Comparison of ENCODE assay signal across 1 cellular context in the genomic region with DNA sequence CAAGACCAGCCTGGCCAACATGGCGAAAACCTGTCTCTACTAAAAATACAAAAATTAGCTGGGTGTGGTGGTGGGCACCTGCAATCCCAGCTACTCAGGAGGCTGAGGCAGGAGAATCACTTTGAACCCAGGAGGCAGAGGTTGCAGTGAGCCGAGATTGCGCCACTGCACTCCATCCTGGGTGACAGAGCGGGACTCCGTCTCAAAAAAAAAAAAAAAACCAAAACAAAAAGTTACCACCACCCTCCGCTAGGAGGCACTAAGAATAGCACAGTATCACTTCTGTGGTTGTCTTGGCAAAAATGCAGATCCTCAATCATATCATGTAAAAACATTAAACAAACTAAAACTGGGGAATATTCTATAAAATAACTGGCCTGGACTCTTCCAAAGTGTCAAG.
A peak's percentile ranks its signal among the peaks of the same experiment; 100 is the strongest.
TF ChIP-seq lines count a peak whose summit lies in the region.

No MANE protein-coding gene starts in this region.

TF ChIP-seq in K562, 482 proteins besides CTCF, POLR2A, EP300 and RAD21:
- TF ChIP-seq CEBPB (tag; IDR thresholded peaks at IDR 0.05) (peak; percentile 88), ZNF384 (IDR thresholded peaks at IDR 0.05; ENCODE audit: low read depth, low read length) (peak; percentile 97), KDM1A (IDR thresholded peaks at IDR 0.05) (peak; percentile 38 to 49; a peak in 2 of 4 replicates), ZNF24 (IDR thresholded peaks at IDR 0.05) (0 out of 2 replicates have a peak, but pooled peaks have one; percentile 9), HLTF (IDR thresholded peaks at IDR 0.05) (0 out of 2 replicates have a peak, but pooled peaks have one; percentile 36), FOSL1 (tag; conservative IDR thresholded peaks at IDR 0.05) (0 out of 2 replicates have a peak, but pooled peaks have one; percentile 18), CEBPG (CRISPR knock-in tag; IDR thresholded peaks at IDR 0.05) (peak; percentile 26; the same call in 1 of the 2 replicates), CEBPG (tag; conservative IDR thresholded peaks at IDR 0.05 in 1 of 2, IDR thresholded peaks at IDR 0.05 in 1 of 2) (peak; percentile 35 to 64; a peak in 3 of 4 replicates), CC2D1A (IDR thresholded peaks at IDR 0.05) (0 out of 2 replicates have a peak, but pooled peaks have one; percentile 23), SMC3 (conservative IDR thresholded peaks at IDR 0.05; ENCODE audit: insufficient read depth, low read depth, low read length) (peak; percentile 31; the same call in 1 of the 2 replicates), HDAC2 (IDR thresholded peaks at IDR 0.05) (0 out of 2 replicates have a peak, but pooled peaks have one; percentile 40), CTCFL (IDR thresholded peaks at IDR 0.05; ENCODE audit: borderline replicate concordance, insufficient read depth, low read depth, low read length, poor library complexity, severe bottlenecking) (peak; percentile 4), NBN (IDR thresholded peaks at IDR 0.05; ENCODE audit: low read depth) (0 out of 2 replicates have a peak, but pooled peaks have one; percentile 37)
